Comparison of ENCODE assay signal across 17 cellular contexts in genomic region chr1:31562707-31563360, GRCh38. TPM values are rescaled to one million over a fixed set of nuclear protein-coding genes. Genes with fewer than 3 reads are reported as not detected.
DNase-seq lines count a peak whose midpoint lies in the region; ATAC-seq and TF ChIP-seq lines count a peak whose summit lies in the region.
"Had no signal": no experiment of that assay in that cellular context is flagged by ENCODE, and none has a peak within 500 bp of the region (broad histone marks: within the 10 kb centered on the region; RNA-seq: fewer than 3 reads in every experiment).

No MANE protein-coding gene starts in this region.

- H3K4me1 Mint-ChIP-seq in endodermal cell: peaks cover 14% of the 10 kb centered on the region
- peaks cover 23% of the 10 kb centered on the region for H3K4me1 Mint-ChIP-seq in mesothelial cell of epicardium
- H3K4me1 Mint-ChIP-seq: activated B cell treated with CpG ODN at 0.5 μM for 24 hours had no signal

- H3K4me1 ChIP-seq in endodermal cell (ENCODE audit: control insufficient read depth, insufficient read depth, low read length): peaks cover 3% of the 10 kb centered on the region

- peak; percentile 75 for DNase-seq in EH (ENCODE audit: low read depth)
- peak; percentile 78 for DNase-seq in M059J (ENCODE audit: low read depth)
- DNase-seq in endodermal cell: peak; percentile 85
- no peak for DNase-seq in mesothelial cell of epicardium (ENCODE audit: low spot score in 2 of 2, unreplicated experiment in 2 of 2)
- DNase-seq in SIG-M5 (lab: John Stamatoyannopoulos, UW): no peak
- no peak for DNase-seq in stimulated activated naive CD4-positive, alpha-beta T cell (lab: John Stamatoyannopoulos, UW)
- DNase-seq: activated B cell treated with CpG ODN at 0.5 μM for 24 hours; activated T-cell treated with anti-CD3 and anti-CD28 coated beads, Interleukin-2, amount 50 U/mL, for 4 hours; aorta; DND-41; midbrain; NCI-H510A; stimulated activated CD4-positive, alpha-beta T cell treated with anti-CD3 and anti-CD28 coated beads, Interleukin-4, amount 100 ng/mL, for 24 hours had no signal

- no peaks in the 10 kb centered on the region for H3K36me3 ChIP-seq in endodermal cell (ENCODE audit: control insufficient read depth, insufficient read depth, low read length)

- H3K27me3 Mint-ChIP-seq in endodermal cell (ENCODE audit: insufficient read depth) (peaks cover 1% of the 10 kb centered on the region), mesothelial cell of epicardium (ENCODE audit: low read depth) (no peaks in the 10 kb centered on the region)

- TF ChIP-seq CTCF in endodermal cell (conservative IDR thresholded peaks at IDR 0.05): no peak
- TF ChIP-seq CTCF in mesothelial cell of epicardium (IDR thresholded peaks at IDR 0.05; ENCODE audit: unreplicated experiment): no peak

- no peak overlapping the region for H3K27ac ChIP-seq in endodermal cell (ENCODE audit: low read depth, low read length)

- no peak overlapping the region for H3K4me3 ChIP-seq in endodermal cell (ENCODE audit: low read length)

- H3K27ac Mint-ChIP-seq in endodermal cell: peak overlapping the region; percentile 94
- peak overlapping the region; percentile 94 for H3K27ac Mint-ChIP-seq in mesothelial cell of epicardium
- H3K27ac Mint-ChIP-seq: activated B cell treated with CpG ODN at 0.5 μM for 24 hours; stimulated activated naive CD8-positive, alpha-beta T cell treated with anti-CD3 and anti-CD28 coated beads, Interleukin-15, Interleukin-2, amounts not matched to agents 100 ng/mL and 50 ng/mL, for 24 hours had no signal

- H3K9ac ChIP-seq in endodermal cell (ENCODE audit: extremely low read depth, low read length, poor library complexity, severe bottlenecking): peak overlapping the region; percentile 6

- no peaks in the 10 kb centered on the region for H3K27me3 ChIP-seq in endodermal cell (ENCODE audit: control insufficient read depth, insufficient read depth, low read length, poor library complexity, severe bottlenecking)

- H3K4me3 Mint-ChIP-seq in endodermal cell (no peak overlapping the region), mesothelial cell of epicardium (no peak overlapping the region)
- H3K4me3 Mint-ChIP-seq: activated B cell treated with CpG ODN at 0.5 μM for 24 hours; activated T-cell treated with anti-CD3 and anti-CD28 coated beads, Interleukin-2, amount 50 U/mL, for 4 hours; stimulated activated naive CD8-positive, alpha-beta T cell treated with anti-CD3 and anti-CD28 coated beads, Interleukin-15, Interleukin-2, amounts not matched to agents 100 ng/mL and 50 ng/mL, for 24 hours had no signal

- WGBS in endodermal cell (ENCODE audit: insufficient coverage in 1 of 2, insufficient read length in 1 of 2), 2 experiments: 63 to 67% methylated on average over 1 to 3 of the region's 3 CpGs

- ATAC-seq in HG03457 (IDR thresholded peaks at IDR 0.05; ENCODE audit: unreplicated experiment) (no peak), HG03196 (IDR thresholded peaks at IDR 0.05; ENCODE audit: unreplicated experiment) (no peak)
- ATAC-seq: activated T-cell treated with anti-CD3 and anti-CD28 coated beads, Interleukin-2, amount 50 U/mL, for 4 hours; Right ventricle myocardium inferior had no signal

- H3K36me3 Mint-ChIP-seq in endodermal cell (ENCODE audit: low read depth): no peaks in the 10 kb centered on the region
- peaks cover 15% of the 10 kb centered on the region for H3K36me3 Mint-ChIP-seq in mesothelial cell of epicardium

- peaks cover 12% of the 10 kb centered on the region for H3K9me3 ChIP-seq in endodermal cell (ENCODE audit: control insufficient read depth, low read length)

- H3K9me3 Mint-ChIP-seq in endodermal cell: no peaks in the 10 kb centered on the region
- peaks cover 30% of the 10 kb centered on the region for H3K9me3 Mint-ChIP-seq in mesothelial cell of epicardium

RNA-seq across cellular contexts. Expression of gene TINAGL1, which starts 13.5 kb away (rescaled TPM):
- 15.3 and 26.1 TPM in 2 replicates for total RNA-seq in M059J (2014; rRNA removed; shearing (Covaris generic))
- total RNA-seq in endodermal cell (1 to 10 TPM; 3.0 to 3.4 TPM), mesothelial cell of epicardium (201 to 212 TPM (median 211 TPM) in 3 replicates)
- 1.0 TPM for polyA plus RNA-seq in endodermal cell (2013, experiment 1 of 2)
- 0.70 TPM for polyA plus RNA-seq in endodermal cell (2013, experiment 2 of 2)
- total RNA-seq: activated B cell treated with CpG ODN at 0.5 μM for 24 hours had no signal

RNA-seq across cellular contexts. Expression of gene HCRTR1, which starts 54.7 kb away (rescaled TPM):
- not detected in 2 replicates for total RNA-seq in M059J (2014; rRNA removed; shearing (Covaris generic))
- total RNA-seq in endodermal cell (not detected), mesothelial cell of epicardium (0.71 to 1.1 TPM (median 0.98 TPM) in 3 replicates)
- polyA plus RNA-seq in endodermal cell (2013, experiment 1 of 2): 0.28 TPM
- polyA plus RNA-seq in endodermal cell (2013, experiment 2 of 2): not detected
- total RNA-seq: activated B cell treated with CpG ODN at 0.5 μM for 24 hours; activated T-cell treated with anti-CD3 and anti-CD28 coated beads, Interleukin-2, amount 50 U/mL, for 4 hours had no signal

Comparison
In these comparisons a context has a peak if more than half of its experiments do, and no peak if none do; other contexts are left out.
1. DNase-seq: peak in EH (single experiment), M059J (single experiment) and endodermal cell (single experiment); none in mesothelial cell of epicardium (0 of 2), SIG-M5 (single experiment) and stimulated activated naive CD4-positive, alpha-beta T cell (0 of 6).